22 cellular contexts compared by ENCODE assay signal in the genomic region with DNA sequence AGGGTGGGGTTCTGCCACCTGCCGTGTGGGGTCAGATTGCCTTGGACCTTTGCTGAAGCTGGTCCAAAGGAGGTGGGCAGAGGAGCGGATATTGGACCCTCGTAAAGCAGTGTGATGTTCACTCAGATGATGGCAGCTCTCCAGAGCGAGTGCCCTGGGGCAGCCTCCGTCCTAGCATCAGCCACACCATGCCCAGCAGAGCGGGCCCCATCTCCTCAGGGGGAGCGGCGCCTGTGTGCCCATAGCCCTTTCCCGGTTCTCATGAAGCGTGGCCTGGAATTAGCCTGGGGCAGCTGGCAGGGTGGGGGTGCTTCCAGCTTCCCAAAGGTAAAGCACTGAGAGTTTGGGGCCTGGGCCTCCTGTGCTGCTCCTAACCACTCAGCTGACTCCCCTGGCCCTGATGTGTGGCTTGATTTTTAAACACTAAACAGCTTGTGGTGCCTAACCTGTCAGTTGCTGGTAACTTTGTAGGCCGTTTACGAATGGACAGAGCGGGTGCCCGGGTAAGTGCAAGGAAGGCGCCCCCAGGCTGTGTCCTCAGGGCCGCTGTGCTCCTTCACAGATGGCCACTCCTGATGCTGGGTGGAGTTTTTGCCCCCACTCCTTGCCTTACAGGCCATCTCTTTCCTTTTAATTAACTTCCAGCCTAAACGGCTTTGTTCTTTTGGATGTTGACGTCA. TPM values are rescaled to one million over a fixed set of nuclear protein-coding genes. Genes with fewer than 3 reads are reported as not detected.
DNase-seq lines count a peak whose midpoint lies in the region; ATAC-seq and TF ChIP-seq lines count a peak whose summit lies in the region.
"Had no signal": no experiment of that assay in that cellular context is flagged by ENCODE, and none has a peak within 500 bp of the region (broad histone marks: within the 10 kb centered on the region; RNA-seq: fewer than 3 reads in every experiment).

No MANE protein-coding gene starts in this region.

- no peaks in the 10 kb centered on the region for H3K27me3 Mint-ChIP-seq in central memory CD8-positive, alpha-beta T cell
- H3K27me3 Mint-ChIP-seq: CD4-positive, CD25-positive, alpha-beta regulatory T cell had no signal

- peaks cover 5% of the 10 kb centered on the region for H3K36me3 ChIP-seq in mucosa of descending colon (ENCODE audit: low read depth)
- peaks cover 32 to 100% (median 88%) of the 10 kb centered on the region in 3 donors for H3K36me3 ChIP-seq in tibial artery

- peaks cover 7% of the 10 kb centered on the region in 2 donors for H3K36me3 Mint-ChIP-seq in activated naive CD4-positive, alpha-beta T cell treated with anti-CD3 and anti-CD28 coated beads, Interleukin-2, amount 50 U/mL, for 72 hours
- peaks cover 37% of the 10 kb centered on the region for H3K36me3 Mint-ChIP-seq in central memory CD8-positive, alpha-beta T cell (ENCODE audit: insufficient read depth)

- no peak for ATAC-seq in activated naive CD4-positive, alpha-beta T cell treated with anti-CD3 and anti-CD28 coated beads, Interleukin-2, amount 50 U/mL, for 72 hours
- ATAC-seq in central memory CD8-positive, alpha-beta T cell (replicated peaks; ENCODE audit: extremely low read depth, poor library complexity, severe bottlenecking): no peak
- ATAC-seq in mucosa of descending colon: no peak
- no peak for ATAC-seq in GM19328 (IDR thresholded peaks at IDR 0.05; ENCODE audit: unreplicated experiment)
- no peak for ATAC-seq in HG03159 (IDR thresholded peaks at IDR 0.05; ENCODE audit: unreplicated experiment)
- ATAC-seq: right cardiac atrium; stimulated activated naive CD8-positive, alpha-beta T cell treated with anti-CD3 and anti-CD28 coated beads, Interleukin-15, Interleukin-2, amounts not matched to agents 100 U/mL and 50 U/mL, for 24 hours had no signal

- no peaks in the 10 kb centered on the region for H3K27me3 ChIP-seq in tibial artery
- H3K27me3 ChIP-seq: ascending aorta had no signal

- H3K27ac Mint-ChIP-seq in activated naive CD4-positive, alpha-beta T cell treated with anti-CD3 and anti-CD28 coated beads, Interleukin-2, amount 50 U/mL, for 72 hours: peak overlapping the region; percentile 81 to 87
- peak overlapping the region; percentile 90 for H3K27ac Mint-ChIP-seq in central memory CD8-positive, alpha-beta T cell (ENCODE audit: low read depth)

- no peaks in the 10 kb centered on the region for H3K9me3 Mint-ChIP-seq in activated naive CD4-positive, alpha-beta T cell treated with anti-CD3 and anti-CD28 coated beads, Interleukin-2, amount 50 U/mL, for 72 hours
- no peaks in the 10 kb centered on the region for H3K9me3 Mint-ChIP-seq in central memory CD8-positive, alpha-beta T cell
- H3K9me3 Mint-ChIP-seq: CD4-positive, CD25-positive, alpha-beta regulatory T cell had no signal

- H3K9me3 ChIP-seq in mucosa of descending colon (no peaks in the 10 kb centered on the region), tibial artery (no peaks in the 10 kb centered on the region)
- H3K9me3 ChIP-seq: ascending aorta had no signal

- H3K4me1 ChIP-seq in mucosa of descending colon (ENCODE audit: low read depth) (peaks cover 21% of the 10 kb centered on the region), tibial artery (peaks cover 0 to 10% (median 0%) of the 10 kb centered on the region in 4 donors)
- H3K4me1 ChIP-seq: ascending aorta had no signal

- intact Hi-C loops in mucosa of descending colon (cut with DNase I, micrococcal nuclease) (no loop called here), tibial artery (cut with DNase I; ENCODE audit: low total_unique reads) (no loop called here)

- H3K27ac ChIP-seq in tibial artery: no peak overlapping the region
- H3K27ac ChIP-seq: ascending aorta had no signal

- peaks cover 25% of the 10 kb centered on the region for H3K4me1 Mint-ChIP-seq in central memory CD8-positive, alpha-beta T cell

- no peak overlapping the region for H3K4me3 Mint-ChIP-seq in central memory CD8-positive, alpha-beta T cell

- peak in 1 of 2 donors; percentile 53 for DNase-seq in activated naive CD4-positive, alpha-beta T cell treated with anti-CD3 and anti-CD28 coated beads, Interleukin-2, amount 50 U/mL, for 72 hours (ENCODE audit: low spot score in 2 of 2)
- no peak for DNase-seq in activated naive CD4-positive, alpha-beta T cell treated with anti-CD3 and anti-CD28 coated beads, Interleukin-2, amount 50 U/mL, for 16 hours
- no peak for DNase-seq in central memory CD8-positive, alpha-beta T cell (ENCODE audit: low spot score in 2 of 2)
- DNase-seq in mucosa of descending colon (peak in 2 of 3 donors; percentile 25 to 36), tibial artery (peak; percentile 11 to 56), COLO668 (lab: John Stamatoyannopoulos, UW; ENCODE audit: unreplicated experiment) (no peak)
- DNase-seq: activated gamma-delta T cell; CD4-positive, CD25-positive, alpha-beta regulatory T cell; DMS79; GOT3; hypothalamus; IMR-90; kidney glomerular epithelial cell; midbrain; NCI-H2029; nucleus accumbens; RPMI8226; stimulated activated naive CD8-positive, alpha-beta T cell treated with anti-CD3 and anti-CD28 coated beads, Interleukin-15, Interleukin-2, amounts not matched to agents 100 U/mL and 50 U/mL, for 24 hours had no signal

- TF ChIP-seq CTCF in mucosa of descending colon (IDR thresholded peaks at IDR 0.05): no peak
- no peak for TF ChIP-seq CTCF in tibial artery (IDR thresholded peaks at IDR 0.05)

- H3K4me3 ChIP-seq in mucosa of descending colon (no peak overlapping the region), tibial artery (no peak overlapping the region)
- H3K4me3 ChIP-seq: ascending aorta had no signal

RNA-seq across cellular contexts. Expression of a gene that starts 36.0 kb away (rescaled TPM):
- total RNA-seq in activated naive CD4-positive, alpha-beta T cell treated with anti-CD3 and anti-CD28 coated beads, Interleukin-2, amount 50 U/mL, for 72 hours: 10 to 100 TPM; 62.9 to 77.1 TPM
- 10 to 100 TPM; 18.2 to 23.8 (median 23.5) TPM for total RNA-seq in mucosa of descending colon

RNA-seq across cellular contexts. Expression of a gene that starts 36.2 kb away (rescaled TPM):
- total RNA-seq in activated naive CD4-positive, alpha-beta T cell treated with anti-CD3 and anti-CD28 coated beads, Interleukin-2, amount 50 U/mL, for 72 hours: 1 to 10 TPM; 2.9 to 7.2 TPM
- 1 to 10 TPM in 2 of 3 donors, under 1 TPM in 1; 0.87 to 8.9 (median 3.9) TPM for total RNA-seq in mucosa of descending colon

Comparison
In these comparisons a context has a peak if more than half of its experiments do, and no peak if none do; other contexts are left out.
1. DNase-seq: peak in mucosa of descending colon (2 of 3) and tibial artery (2 of 2); none in activated naive CD4-positive, alpha-beta T cell treated with anti-CD3 and anti-CD28 coated beads, Interleukin-2, amount 50 U/mL, for 16 hours (single experiment), central memory CD8-positive, alpha-beta T cell (0 of 2) and COLO668 (single experiment).